9 cellular contexts compared by ENCODE assay signal in genomic region chr6:129567374-129567773, GRCh38.
A peak's percentile ranks its signal among the peaks of the same experiment; 100 is the strongest.
DNase-seq lines count a peak whose midpoint lies in the region; ATAC-seq and TF ChIP-seq lines count a peak whose summit lies in the region.
"Had no signal": no experiment of that assay in that cellular context is flagged by ENCODE, and none has a peak within 500 bp of the region (broad histone marks: within the 10 kb centered on the region; RNA-seq: fewer than 3 reads in every experiment).

No MANE protein-coding gene starts in this region.

- TF ChIP-seq CTCF in HFFc6 (IDR thresholded peaks at IDR 0.05), result peak; percentile 74
- peak; percentile 42; the same call in 1 of the 2 replicates for TF ChIP-seq CTCF in WI38 (IDR thresholded peaks at IDR 0.05; ENCODE audit: low read depth, low read length)
- peak; percentile 69 for TF ChIP-seq CTCF in foreskin keratinocyte (conservative IDR thresholded peaks at IDR 0.05)
- peak; percentile 27 for TF ChIP-seq CTCF in upper lobe of right lung (IDR thresholded peaks at IDR 0.05)
- no peak for TF ChIP-seq CTCF in uterus (IDR thresholded peaks at IDR 0.05)

- H3K4me3 ChIP-seq in WI38 (ENCODE audit: low read depth, low read length) (no peak overlapping the region), upper lobe of right lung (no peak overlapping the region), uterus (no peak overlapping the region)

- intact Hi-C loops in upper lobe of right lung (cut with DNase I), result no loop called here
- intact Hi-C loops in uterus (cut with DNase I; ENCODE audit: low total_unique reads), result no loop called here

- no peak overlapping the region; the same call in 1 of the 2 replicates for H3K4me3 Mint-ChIP-seq in HFFc6
- H3K4me3 Mint-ChIP-seq: stimulated activated naive CD8-positive, alpha-beta T cell treated with anti-CD3 and anti-CD28 coated beads, Interleukin-15, Interleukin-2, amounts not matched to agents 100 ng/mL and 50 ng/mL, for 24 hours had no signal

- H3K36me3 ChIP-seq in upper lobe of right lung (no peaks in the 10 kb centered on the region), uterus (no peaks in the 10 kb centered on the region)

- H3K27ac ChIP-seq in foreskin keratinocyte, result no peak overlapping the region
- no peak overlapping the region for H3K27ac ChIP-seq in upper lobe of right lung
- no peak overlapping the region for H3K27ac ChIP-seq in uterus

- H3K27ac Mint-ChIP-seq in HFFc6, result peak overlapping the region; percentile 32; the same call in 1 of the 2 replicates
- H3K27ac Mint-ChIP-seq: stimulated activated naive CD8-positive, alpha-beta T cell treated with anti-CD3 and anti-CD28 coated beads, Interleukin-15, Interleukin-2, amounts not matched to agents 100 ng/mL and 50 ng/mL, for 24 hours had no signal

- DNase-seq in CMK (ENCODE audit: low read depth), result peak; percentile 1
- DNase-seq in HFFc6, result no peak
- DNase-seq in foreskin keratinocyte, result peak; percentile 12 to 30
- DNase-seq in upper lobe of right lung, result no peak
- DNase-seq in glomerular visceral epithelial cell (ENCODE audit: extremely low spot score), result no peak
- no peak for DNase-seq in uterus
- DNase-seq in dedifferentiated amniotic fluid mesenchymal stem cell (ENCODE audit: extremely low spot score), result no peak

- no peaks in the 10 kb centered on the region for H3K27me3 ChIP-seq in foreskin keratinocyte
- no peaks in the 10 kb centered on the region for H3K27me3 ChIP-seq in upper lobe of right lung
- no peaks in the 10 kb centered on the region for H3K27me3 ChIP-seq in uterus

- H3K9me3 Mint-ChIP-seq in HFFc6, result peaks cover 14% of the 10 kb centered on the region
- H3K9me3 Mint-ChIP-seq: stimulated activated naive CD8-positive, alpha-beta T cell treated with anti-CD3 and anti-CD28 coated beads, Interleukin-15, Interleukin-2, amounts not matched to agents 100 ng/mL and 50 ng/mL, for 24 hours had no signal

- no peak for TF ChIP-seq POLR2A in uterus (IDR thresholded peaks at IDR 0.05)

- no peaks in the 10 kb centered on the region for H3K4me1 ChIP-seq in foreskin keratinocyte
- no peaks in the 10 kb centered on the region for H3K4me1 ChIP-seq in upper lobe of right lung
- H3K4me1 ChIP-seq in uterus, result no peaks in the 10 kb centered on the region

- peaks cover 2% of the 10 kb centered on the region; the same call in 1 of the 2 replicates for H3K27me3 Mint-ChIP-seq in HFFc6 (ENCODE audit: insufficient read depth)

- H3K36me3 Mint-ChIP-seq in HFFc6 (ENCODE audit: low read depth), result peaks cover 52% of the 10 kb centered on the region

- H3K9me3 ChIP-seq in upper lobe of right lung (no peaks in the 10 kb centered on the region), uterus (no peaks in the 10 kb centered on the region)

- peaks cover 35% of the 10 kb centered on the region for H3K4me1 Mint-ChIP-seq in HFFc6 (ENCODE audit: low read depth)

- ATAC-seq in foreskin keratinocyte, result peak; percentile 49
- peak; percentile 41 for ATAC-seq in upper lobe of right lung

Comparison
In these comparisons a context has a peak if more than half of its experiments do, and no peak if none do; other contexts are left out.
1. DNase-seq: peak in CMK (single experiment) and foreskin keratinocyte (2 of 2); none in HFFc6 (single experiment), upper lobe of right lung (single experiment), glomerular visceral epithelial cell (single experiment), uterus (0 of 2) and dedifferentiated amniotic fluid mesenchymal stem cell (single experiment).
2. CTCF ChIP-seq: peak in HFFc6 (single experiment), WI38 (single experiment), foreskin keratinocyte (single experiment) and upper lobe of right lung (single experiment); none in uterus (0 of 4).